ENCODE assay signal across 8 cellular contexts in the genomic region with DNA sequence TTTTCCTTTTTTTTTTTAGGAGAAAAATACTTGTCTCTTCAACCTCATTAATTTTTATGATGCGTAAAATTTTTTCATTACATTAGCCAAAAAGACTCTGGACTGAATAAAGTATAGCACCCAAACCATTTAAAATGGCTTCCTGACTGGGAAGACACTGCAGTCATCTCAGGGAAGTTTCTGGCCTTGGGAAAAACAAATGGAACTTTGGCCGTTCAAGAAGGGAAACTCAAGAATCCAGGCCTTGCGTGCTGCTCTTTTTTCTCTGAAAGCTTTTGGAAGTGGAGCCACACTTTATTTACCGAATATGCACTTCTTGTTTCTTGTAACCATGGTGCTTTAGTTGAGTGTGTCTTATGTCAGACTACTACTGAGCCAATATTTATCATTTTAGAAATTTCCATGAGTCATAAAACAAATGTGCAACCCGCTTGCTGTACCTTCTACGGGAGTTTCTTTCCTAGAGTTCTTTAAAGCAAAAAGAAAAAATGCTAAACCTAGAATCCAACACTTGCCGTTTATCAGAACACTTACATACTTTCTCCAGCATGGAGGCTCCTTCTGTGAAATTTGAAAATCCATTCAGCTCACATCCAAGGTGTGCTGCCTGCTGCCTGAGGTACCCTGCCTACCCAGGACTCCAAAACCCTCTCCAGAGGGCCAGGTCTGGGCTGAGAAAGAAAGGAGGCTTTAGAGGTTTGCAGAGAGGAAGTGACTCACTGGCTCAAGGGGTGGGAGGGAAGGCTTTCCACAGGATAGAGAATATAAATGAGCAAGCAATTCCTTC. TPM values are rescaled to one million over a fixed set of nuclear protein-coding genes. Genes with fewer than 3 reads are reported as not detected.
A peak's percentile ranks its signal among the peaks of the same experiment; 100 is the strongest.
DNase-seq lines count a peak whose midpoint lies in the region; ATAC-seq, FAIRE-seq and TF ChIP-seq lines count a peak whose summit lies in the region.

No MANE protein-coding gene starts in this region.

- TF ChIP-seq POLR2A in K562 (conservative IDR thresholded peaks at IDR 0.05) = no peak

- no peak for TF ChIP-seq CTCF in K562 (IDR thresholded peaks at IDR 0.05 in 2 of 3, conservative IDR thresholded peaks at IDR 0.05 in 1 of 3; ENCODE audit: insufficient read depth in 2 of 3, low read depth in 1 of 3, low read length in 3 of 3)
- no peak for TF ChIP-seq CTCF in D721Med (IDR thresholded peaks at IDR 0.05; ENCODE audit: insufficient read depth, missing control alignments)

- peak; percentile 38; the same call in 1 of the 2 replicates for TF ChIP-seq EP300 in K562 (IDR thresholded peaks at IDR 0.05; ENCODE audit: low read length)

- in situ Hi-C loops in K562 (cut with MboI) = no loop called here

- H3K27ac ChIP-seq in K562 (ENCODE audit: extremely low read depth, low read depth, low read length) (peak overlapping the region; percentile 76), temporal lobe (ENCODE audit: low read depth, low read length) (peak overlapping the region; percentile 75)

- 19% methylated on average over 6 of the region's 7 CpGs for WGBS in K562 (ENCODE audit: insufficient coverage, low coverage, missing lambda C conversion rate)

- H3K36me3 ChIP-seq in NT2/D1 (ENCODE audit: insufficient read depth, insufficient read length, low read length) (no peaks in the 10 kb centered on the region), K562 (ENCODE audit: control insufficient read depth, insufficient read depth, low read length) (no peaks in the 10 kb centered on the region)

- BruUV-seq in K562 (replicated peaks; lab: Mats Ljungman, UMichigan) = TSS peak; percentile 79

- H3K27me3 ChIP-seq in NT2/D1 (ENCODE audit: insufficient read depth, insufficient read length) (no peaks in the 10 kb centered on the region), K562 (ENCODE audit: control insufficient read depth in 2 of 2, insufficient read depth in 2 of 2, low read length in 2 of 2) (no peaks in the 10 kb centered on the region)

- H3K9ac ChIP-seq in NT2/D1 (ENCODE audit: insufficient read length, low read depth) (no peak overlapping the region), K562 (ENCODE audit: insufficient read depth in 1 of 2, low read depth in 2 of 2, low read length in 2 of 2) (peak overlapping the region in 1 of 2 experiments; percentile 41; a peak in 3 of 4 replicates)

- H4K20me1 ChIP-seq in K562 (replicated peaks; ENCODE audit: control insufficient read depth, insufficient read depth, low read length) = no peaks in the 10 kb centered on the region

- H3K4me1 ChIP-seq in NT2/D1 (ENCODE audit: insufficient read depth, insufficient read length) = peaks cover 2% of the 10 kb centered on the region
- peaks cover 6 to 31% of the 10 kb centered on the region in 2 experiments; a peak in 3 of 5 replicates for H3K4me1 ChIP-seq in K562 (replicated peaks in 1 of 2; ENCODE audit: control insufficient read depth in 2 of 2, insufficient read depth in 2 of 2, low read length in 2 of 2)

- H3K4me3 ChIP-seq in NT2/D1 (ENCODE audit: insufficient read length, low read depth) (no peak overlapping the region), K562 (peak overlapping the region; percentile 19; the same call in 1 of the 2 replicates)

- FAIRE-seq in K562 (lab: Jason Lieb, UNC) (peak; percentile 77), D721Med (lab: Jason Lieb, UNC) (no peak)

- CTCF ChIA-PET in K562 (lab: Yijun Ruan, JAX; ENCODE audit: low intra/inter-chr PET ratio) = no interaction called here

- intact Hi-C loops in K562 (cut with micrococcal nuclease) = no loop called here

- peak; percentile 86 for ATAC-seq in K562
- no peak for ATAC-seq in HG03095 (IDR thresholded peaks at IDR 0.05; ENCODE audit: unreplicated experiment)

- no peaks in the 10 kb centered on the region for H3K79me2 ChIP-seq in K562 (ENCODE audit: control insufficient read depth, insufficient read depth, low read length)

- H3K9me3 ChIP-seq in NT2/D1 (ENCODE audit: insufficient read depth, low read length) (no peaks in the 10 kb centered on the region), K562 (replicated peaks; ENCODE audit: control insufficient read depth, insufficient read depth, low read depth, low read length) (no peaks in the 10 kb centered on the region)

- peak overlapping the region; percentile 60 for H3K4me2 ChIP-seq in K562 (ENCODE audit: insufficient read depth, low read length)

- no peaks in the 10 kb centered on the region for H3K9me1 ChIP-seq in K562 (ENCODE audit: control insufficient read depth, insufficient read depth, low read length)

- DNase-seq in NCI-H748 (lab: John Stamatoyannopoulos, UW; ENCODE audit: unreplicated experiment) (peak; percentile 20), NCI-H748 treated with DMSO at 0.1 percent for 48 hours (lab: John Stamatoyannopoulos, UW) (no peak), NT2/D1 (ENCODE audit: low read depth, low spot score) (peak; percentile 54), K562 (ENCODE audit: extremely low read depth in 1 of 4, low spot score in 3 of 4) (peak; percentile 30 to 65 (median 44)), kidney tubule cell (ENCODE audit: low spot score) (peak; percentile 88), D721Med (ENCODE audit: insufficient read length, low spot score) (no peak)

- POLR2A ChIA-PET in K562 (lab: Yijun Ruan, JAX) = no interaction called here

- TF ChIP-seq RAD21 in K562 (CRISPR knock-in tag; conservative IDR thresholded peaks at IDR 0.05 in 1 of 2, IDR thresholded peaks at IDR 0.05 in 1 of 2) = no peak

- peak overlapping the region; percentile 86 for H2AFZ ChIP-seq in K562 (ENCODE audit: low read depth, low read length)

TF ChIP-seq in K562, 482 proteins besides CTCF, POLR2A, EP300 and RAD21 (continues in another document):
- 0 out of 2 replicates have a peak, but pooled peaks have one; percentile 27 for TF ChIP-seq POLR2AphosphoS5 (IDR thresholded peaks at IDR 0.05; ENCODE audit: control insufficient read depth, insufficient read depth, low read depth, low read length)
- TF ChIP-seq, protein P1, sequence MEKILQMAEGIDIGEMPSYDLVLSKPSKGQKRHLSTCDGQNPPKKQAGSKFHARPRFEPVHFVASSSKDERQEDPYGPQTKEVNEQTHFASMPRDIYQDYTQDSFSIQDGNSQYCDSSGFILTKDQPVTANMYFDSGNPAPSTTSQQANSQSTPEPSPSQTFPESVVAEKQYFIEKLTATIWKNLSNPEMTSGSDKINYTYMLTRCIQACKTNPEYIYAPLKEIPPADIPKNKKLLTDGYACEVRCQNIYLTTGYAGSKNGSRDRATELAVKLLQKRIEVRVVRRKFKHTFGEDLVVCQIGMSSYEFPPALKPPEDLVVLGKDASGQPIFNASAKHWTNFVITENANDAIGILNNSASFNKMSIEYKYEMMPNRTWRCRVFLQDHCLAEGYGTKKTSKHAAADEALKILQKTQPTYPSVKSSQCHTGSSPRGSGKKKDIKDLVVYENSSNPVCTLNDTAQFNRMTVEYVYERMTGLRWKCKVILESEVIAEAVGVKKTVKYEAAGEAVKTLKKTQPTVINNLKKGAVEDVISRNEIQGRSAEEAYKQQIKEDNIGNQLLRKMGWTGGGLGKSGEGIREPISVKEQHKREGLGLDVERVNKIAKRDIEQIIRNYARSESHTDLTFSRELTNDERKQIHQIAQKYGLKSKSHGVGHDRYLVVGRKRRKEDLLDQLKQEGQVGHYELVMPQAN (IDR thresholded peaks at IDR 0.05; ENCODE audit: borderline replicate concordance) = no peak
- TF ChIP-seq SMARCC2 (IDR thresholded peaks at IDR 0.05; ENCODE audit: low read depth) = peak; percentile 74; the same call in 1 of the 2 replicates
- TF ChIP-seq EP400 (IDR thresholded peaks at IDR 0.05) = no peak
- TF ChIP-seq JUND (IDR thresholded peaks at IDR 0.05; ENCODE audit: borderline replicate concordance, low read depth, low read length) = peak; percentile 88
- TF ChIP-seq JUND (tag; IDR thresholded peaks at IDR 0.05; ENCODE audit: borderline replicate concordance, low read depth, low read length) = peak; percentile 64; the same call in 1 of the 3 replicates

RNA-seq across cellular contexts. Expression of a gene that starts 11.5 kb away (rescaled TPM):
- total RNA-seq in K562 (2011; cell fraction: chromatin; rRNA removed; ENCODE audit: low replicate concordance) = 1.8 and 4.2 TPM in 2 replicates
- total RNA-seq in K562 (2011; cell fraction: nucleolus; rRNA removed) = 1.3 and 2.0 TPM in 2 replicates
- total RNA-seq in K562 (2011; cell fraction: nucleoplasm; rRNA removed) = 3.9 and 5.3 TPM in 2 replicates
- 47.7 and 51.8 TPM in 2 replicates for total RNA-seq in K562 (2014; rRNA removed)
- total RNA-seq in K562 (2014; rRNA removed; fragmentation: Illumina TruSeq; extraction: Trizol) = 61.0 and 63.1 TPM in 2 replicates
- total RNA-seq in K562 (2015; rRNA removed; fragmentation: Illumina TruSeq; extraction: Trizol) = 62.3 and 63.1 TPM in 2 replicates
- 68.2 and 77.6 TPM in 2 replicates for total RNA-seq in K562 (2021)
- 25.7 and 38.1 TPM in 2 replicates for polyA plus RNA-seq in K562 (2011; rRNA removed)
- 4.8 and 16.4 TPM in 2 replicates for polyA plus RNA-seq in K562 (2011; cell fraction: cytosol; rRNA removed)
- 4.9 and 14.9 TPM in 2 replicates for polyA plus RNA-seq in K562 (2011; cell fraction: nucleus; rRNA removed)
- 86.2 and 126 TPM in 2 replicates for polyA plus RNA-seq in K562 (2012)
- polyA plus RNA-seq in K562 (2014; fragmentation: Illumina TruSeq; extraction: Trizol) = 87.6 and 88.3 TPM in 2 replicates
- 10 to 100 TPM; 37.5 to 47.7 TPM for polyA plus RNA-seq in K562 (2014; fragmentation: Nextera tagmentation; extraction: Ambion mirVana)
- polyA plus RNA-seq in K562 (2014; rRNA removed) = 47.9 and 64.3 TPM in 2 replicates
- 8.1 and 20.3 TPM in 2 replicates for polyA minus RNA-seq in K562 (2011; rRNA and poly(A)+ RNA removed)
- 14.6 and 17.2 TPM in 2 replicates for polyA minus RNA-seq in K562 (2011; cell fraction: cytosol; rRNA and poly(A)+ RNA removed)
- polyA minus RNA-seq in K562 (2011; cell fraction: nucleus; rRNA and poly(A)+ RNA removed) = 1.1 and 3.7 TPM in 2 replicates
- 208 TPM for total RNA-seq in temporal lobe

RNA-seq across cellular contexts. Expression of a gene that starts 27.2 kb away (rescaled TPM):
- total RNA-seq in K562 (2011; cell fraction: chromatin; rRNA removed; ENCODE audit: low replicate concordance) = 0.35 TPM in 1 of 2 replicates, not detected in the other
- 0.50 TPM in 1 of 2 replicates, not detected in the other for total RNA-seq in K562 (2011; cell fraction: nucleolus; rRNA removed)
- total RNA-seq in K562 (2011; cell fraction: nucleoplasm; rRNA removed) = not detected in 2 replicates
- 0.09 and 0.53 TPM in 2 replicates for total RNA-seq in K562 (2014; rRNA removed)
- total RNA-seq in K562 (2014; rRNA removed; fragmentation: Illumina TruSeq; extraction: Trizol) = 0.54 and 0.58 TPM in 2 replicates
- 0.34 and 0.40 TPM in 2 replicates for total RNA-seq in K562 (2015; rRNA removed; fragmentation: Illumina TruSeq; extraction: Trizol)
- total RNA-seq in K562 (2021) = 0.29 and 0.40 TPM in 2 replicates
- 0.32 and 0.70 TPM in 2 replicates for polyA plus RNA-seq in K562 (2011; rRNA removed)
- 0.04 and 0.43 TPM in 2 replicates for polyA plus RNA-seq in K562 (2011; cell fraction: cytosol; rRNA removed)
- 0.38 and 1.1 TPM in 2 replicates for polyA plus RNA-seq in K562 (2011; cell fraction: nucleus; rRNA removed)
- polyA plus RNA-seq in K562 (2012) = 0.51 and 0.65 TPM in 2 replicates
- 0.43 and 0.55 TPM in 2 replicates for polyA plus RNA-seq in K562 (2014; fragmentation: Illumina TruSeq; extraction: Trizol)
- polyA plus RNA-seq in K562 (2014; fragmentation: Nextera tagmentation; extraction: Ambion mirVana) = under 1 TPM; 0.20 to 0.42 TPM
- 0.42 and 0.86 TPM in 2 replicates for polyA plus RNA-seq in K562 (2014; rRNA removed)
- 0.28 and 0.60 TPM in 2 replicates for polyA minus RNA-seq in K562 (2011; rRNA and poly(A)+ RNA removed)
- not detected in 2 replicates for polyA minus RNA-seq in K562 (2011; cell fraction: cytosol; rRNA and poly(A)+ RNA removed)
- 0.67 and 0.89 TPM in 2 replicates for polyA minus RNA-seq in K562 (2011; cell fraction: nucleus; rRNA and poly(A)+ RNA removed)
- 0.49 TPM for total RNA-seq in temporal lobe

Comparison
In these comparisons a context has a peak if more than half of its experiments do, and no peak if none do; other contexts are left out.
1. DNase-seq: peak in NCI-H748 (single experiment), NT2/D1 (single experiment), K562 (4 of 4) and kidney tubule cell (single experiment); none in NCI-H748 treated with DMSO at 0.1 percent for 48 hours (single experiment) and D721Med (single experiment).